Comparison of ENCODE assay signal across 1 cellular context in genomic region chr3:194686414-194686815, GRCh38.
TF ChIP-seq lines count a peak whose summit lies in the region.

No MANE protein-coding gene starts in this region.

TF ChIP-seq in H1, 55 proteins besides CTCF, POLR2A, EP300 and RAD21:
- TF ChIP-seq HDAC2 (IDR thresholded peaks at IDR 0.05; ENCODE audit: borderline replicate concordance in 1 of 2, low read depth in 2 of 2, low read length in 2 of 2) (no peak), KDM5A (IDR thresholded peaks at IDR 0.05; ENCODE audit: low read length) (no peak), CTBP2 (IDR thresholded peaks at IDR 0.05; ENCODE audit: borderline replicate concordance, insufficient read depth, insufficient read length, low read length) (peak; percentile 30)
